ENCODE assay signal across 1 cellular context in genomic region chr13:114029866-114030625, GRCh38.
TF ChIP-seq lines count a peak whose summit lies in the region.

No MANE protein-coding gene starts in this region.

TF ChIP-seq in HCT116, 20 proteins besides CTCF, POLR2A, EP300 and RAD21:
- no peak for TF ChIP-seq TCF7L2 (IDR thresholded peaks at IDR 0.05; ENCODE audit: borderline replicate concordance, extremely low read depth, insufficient read depth, insufficient read length)
- TF ChIP-seq ELF1 (IDR thresholded peaks at IDR 0.05; ENCODE audit: borderline replicate concordance, low read depth), result no peak
- no peak for TF ChIP-seq JUND (IDR thresholded peaks at IDR 0.05)
- no peak for TF ChIP-seq ZNF274 (IDR thresholded peaks at IDR 0.05; ENCODE audit: low read depth, low read length)
- TF ChIP-seq POLR2AphosphoS5 (IDR thresholded peaks at IDR 0.05; ENCODE audit: low read depth, low read length), result no peak
- TF ChIP-seq FOSL1 (IDR thresholded peaks at IDR 0.05; ENCODE audit: low read depth), result no peak
